Comparison of ENCODE assay signal across 24 cellular contexts in the genomic region with DNA sequence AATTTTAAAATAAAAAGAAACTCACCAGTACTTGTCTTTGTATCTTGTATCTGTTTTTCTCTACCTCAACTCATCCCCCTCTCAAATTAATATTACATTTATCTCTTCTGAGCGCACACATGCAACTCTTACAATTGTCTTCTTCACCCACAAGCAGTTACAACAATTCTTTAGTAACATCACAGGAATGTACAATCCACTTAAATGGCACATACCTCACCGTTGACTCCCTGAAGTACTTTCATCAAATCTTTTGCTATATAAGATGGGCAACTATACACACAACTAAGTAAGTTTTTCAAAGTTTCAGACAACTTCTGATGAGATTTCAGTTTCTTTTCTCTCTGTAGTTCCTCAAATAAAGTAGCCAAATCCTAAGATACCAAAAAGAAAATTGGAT. TPM values are rescaled to one million over a fixed set of nuclear protein-coding genes. Genes with fewer than 3 reads are reported as not detected.
DNase-seq lines count a peak whose midpoint lies in the region; ATAC-seq and TF ChIP-seq lines count a peak whose summit lies in the region.
"Had no signal": no experiment of that assay in that cellular context is flagged by ENCODE, and none has a peak within 500 bp of the region (broad histone marks: within the 10 kb centered on the region; RNA-seq: fewer than 3 reads in every experiment).

No MANE protein-coding gene starts in this region.

- ATAC-seq in HG02610 (IDR thresholded peaks at IDR 0.05; ENCODE audit: unreplicated experiment) (no peak), gastroesophageal sphincter (no peak)
- ATAC-seq: activated T-cell treated with anti-CD3 and anti-CD28 coated beads, Interleukin-2, amount 50 U/mL, for 4 hours; gastrocnemius medialis; PC-3; right lobe of liver had no signal

- in situ Hi-C loops in KBM-7 (cut with MboI; ENCODE audit: low pct_unique_long_range_greater_than_20kb, low sequenced_read_pairs) = no loop called here

- peaks cover 92% of the 10 kb centered on the region for H3K36me3 ChIP-seq in adipocyte (ENCODE audit: control insufficient read depth, insufficient read depth, low read length, severe bottlenecking)
- H3K36me3 ChIP-seq in gastroesophageal sphincter = peaks cover 7 to 100% of the 10 kb centered on the region in 2 donors
- H3K36me3 ChIP-seq in Peyer's patch = peaks cover 0 to 80% (median 0%) of the 10 kb centered on the region in 3 donors

- TF ChIP-seq POLR2A in gastroesophageal sphincter (IDR thresholded peaks at IDR 0.05) (no peak), Peyer's patch (IDR thresholded peaks at IDR 0.05) (no peak)

- H3K9ac ChIP-seq in adipocyte (ENCODE audit: low read length) = no peak overlapping the region

- peak; percentile 6 for DNase-seq in A172 (ENCODE audit: low spot score)
- peak; percentile 2 for DNase-seq in DMS114 treated with DMSO at 0.1 percent for 48 hours (lab: John Stamatoyannopoulos, UW; ENCODE audit: unreplicated experiment)
- peak; percentile 45 for DNase-seq in adipocyte (ENCODE audit: low read depth)
- DNase-seq in fibroblast of the aortic adventitia (ENCODE audit: low read depth) = peak; percentile 13
- DNase-seq in Peyer's patch = no peak
- no peak for DNase-seq in KBM-7
- DNase-seq: activated naive CD4-positive, alpha-beta T cell treated with anti-CD3 and anti-CD28 coated beads, Interleukin-2, amount 10 ng/mL, durations not matched to agents 7 days and 5 days; activated T-cell treated with anti-CD3 and anti-CD28 coated beads, Interleukin-2, amount 50 U/mL, for 4 hours; dermis blood vessel endothelial cell; DMS79 treated with DMSO at 0.1 percent for 48 hours; gastrocnemius medialis; Kasumi-1; naive B cell; NCI-H1092 treated with DMSO at 0.1 percent for 48 hours; NCI-H2029; NCI-H446; PC-3; right lobe of liver; SIG-M5; T-helper 2 cell had no signal

- TF ChIP-seq CTCF in fibroblast of the aortic adventitia (IDR thresholded peaks at IDR 0.05; ENCODE audit: insufficient read depth, low read length) (no peak), gastroesophageal sphincter (IDR thresholded peaks at IDR 0.05) (no peak), Peyer's patch (IDR thresholded peaks at IDR 0.05) (no peak)

- WGBS in gastroesophageal sphincter (ENCODE audit: low coverage in 1 of 2), 2 donors = 40 to 55% methylated on average over 2 of the region's 2 CpGs

- H3K27ac ChIP-seq in gastroesophageal sphincter (no peak overlapping the region), Peyer's patch (no peak overlapping the region)
- H3K27ac ChIP-seq: gastrocnemius medialis, right lobe of liver, VCaP had no signal

- no peak for TF ChIP-seq EP300 in gastroesophageal sphincter (IDR thresholded peaks at IDR 0.05)

- peak overlapping the region; percentile 27 for H3K4me3 ChIP-seq in adipocyte (ENCODE audit: low read length)
- H3K4me3 ChIP-seq in fibroblast of the aortic adventitia (ENCODE audit: low read depth, low read length) = no peak overlapping the region
- H3K4me3 ChIP-seq in gastroesophageal sphincter = no peak overlapping the region
- no peak overlapping the region for H3K4me3 ChIP-seq in Peyer's patch
- H3K4me3 ChIP-seq: gastrocnemius medialis, HAP-1, right lobe of liver had no signal

- no peaks in the 10 kb centered on the region for H3K9me3 ChIP-seq in adipocyte (ENCODE audit: control insufficient read depth, low read length)
- H3K9me3 ChIP-seq in gastroesophageal sphincter = no peaks in the 10 kb centered on the region
- no peaks in the 10 kb centered on the region for H3K9me3 ChIP-seq in Peyer's patch
- H3K9me3 ChIP-seq: gastrocnemius medialis, HAP-1, right lobe of liver had no signal

- H3K27me3 ChIP-seq in adipocyte (replicated peaks; ENCODE audit: control insufficient read depth, insufficient read depth, low read length) = no peaks in the 10 kb centered on the region
- H3K27me3 ChIP-seq in gastroesophageal sphincter = no peaks in the 10 kb centered on the region
- H3K27me3 ChIP-seq in Peyer's patch = no peaks in the 10 kb centered on the region
- H3K27me3 ChIP-seq: gastrocnemius medialis, right lobe of liver had no signal

- H3K4me1 ChIP-seq in adipocyte (ENCODE audit: control insufficient read depth, insufficient read depth, low read length) (peaks cover 14% of the 10 kb centered on the region), gastroesophageal sphincter (no peaks in the 10 kb centered on the region), Peyer's patch (no peaks in the 10 kb centered on the region)
- H3K4me1 ChIP-seq: gastrocnemius medialis, right lobe of liver had no signal

RNA-seq across cellular contexts. Expression of a gene that starts 28.3 kb away (rescaled TPM):
- 38.7 and 40.8 TPM in 2 replicates for total RNA-seq in A172 (2014; rRNA removed; shearing (Covaris generic))
- 48.6 and 62.5 TPM in 2 replicates for total RNA-seq in fibroblast of the aortic adventitia (ENCODE audit: low replicate concordance)
- total RNA-seq in gastroesophageal sphincter = 10 to 100 TPM; 14.8 to 23.8 (median 19.6) TPM
- total RNA-seq in Peyer's patch = 10 to 100 TPM; 12.8 to 21.5 (median 18.1) TPM

RNA-seq across cellular contexts. Expression of a gene that starts 52.2 kb away (rescaled TPM):
- 96.9 and 104 TPM in 2 replicates for total RNA-seq in A172 (2014; rRNA removed; shearing (Covaris generic))
- 58.4 and 64.8 TPM in 2 replicates for total RNA-seq in fibroblast of the aortic adventitia (ENCODE audit: low replicate concordance)
- total RNA-seq in gastroesophageal sphincter = 10 to 100 TPM; 50.5 to 81.8 (median 54.7) TPM
- 10 to 100 TPM; 59.2 to 98.2 (median 78.7) TPM for total RNA-seq in Peyer's patch

Comparison
In these comparisons a context has a peak if more than half of its experiments do, and no peak if none do; other contexts are left out.
1. DNase-seq: peak in A172 (single experiment), DMS114 treated with DMSO at 0.1 percent for 48 hours (single experiment), adipocyte (single experiment) and fibroblast of the aortic adventitia (single experiment); none in Peyer's patch (0 of 3) and KBM-7 (single experiment).